Comparison of ENCODE assay signal across 21 cellular contexts in genomic region chr17:57457188-57457587, GRCh38.
DNase-seq lines count a peak whose midpoint lies in the region; ATAC-seq, FAIRE-seq and TF ChIP-seq lines count a peak whose summit lies in the region.
"Had no signal": no experiment of that assay in that cellular context is flagged by ENCODE, and none has a peak within 500 bp of the region (broad histone marks: within the 10 kb centered on the region; RNA-seq: fewer than 3 reads in every experiment).

No MANE protein-coding gene starts in this region.

- no peaks in the 10 kb centered on the region for H3K27me3 Mint-ChIP-seq in neural crest cell (ENCODE audit: low read depth)
- H3K27me3 Mint-ChIP-seq: B cell, IgD-negative memory B cell had no signal

- ATAC-seq in A549 (no peak), HG02870 (IDR thresholded peaks at IDR 0.05; ENCODE audit: unreplicated experiment) (no peak)
- ATAC-seq: CD8-positive, alpha-beta T cell had no signal

- H3K9me3 ChIP-seq in A549, result no peaks in the 10 kb centered on the region
- H3K9me3 ChIP-seq in HEK293 (ENCODE audit: control insufficient read depth, insufficient read depth, low read depth, low read length), result no peaks in the 10 kb centered on the region
- H3K9me3 ChIP-seq in OCI-LY1 (ENCODE audit: low read length), result no peaks in the 10 kb centered on the region
- H3K9me3 ChIP-seq: HAP-1 had no signal

- H3K9me3 Mint-ChIP-seq in neural crest cell, result no peaks in the 10 kb centered on the region
- H3K9me3 Mint-ChIP-seq: CD8-positive, alpha-beta T cell; HFFc6; IgD-negative memory B cell had no signal

- H3K79me2 ChIP-seq in OCI-LY1 (ENCODE audit: insufficient read depth, low read length), result peaks cover 15% of the 10 kb centered on the region; the same call in 1 of the 2 replicates

- H3K4me1 ChIP-seq in A549 (peaks cover 42% of the 10 kb centered on the region), HEK293 (ENCODE audit: control insufficient read depth, insufficient read depth, low read length) (no peaks in the 10 kb centered on the region), OCI-LY1 (ENCODE audit: insufficient read depth, low read length, severe bottlenecking) (peaks cover 76% of the 10 kb centered on the region)
- H3K4me1 ChIP-seq: HAP-1 had no signal

- peaks cover 56% of the 10 kb centered on the region for H3K4me1 Mint-ChIP-seq in neural crest cell

- peaks cover 0 to 2% of the 10 kb centered on the region in 2 experiments; a peak in 1 of 3 replicates for H3K36me3 ChIP-seq in HEK293 (ENCODE audit: control insufficient read depth in 2 of 2, insufficient read depth in 1 of 2, low read length in 2 of 2)
- H3K36me3 ChIP-seq in OCI-LY1 (ENCODE audit: insufficient read depth, low read length), result peaks cover 38% of the 10 kb centered on the region
- H3K36me3 ChIP-seq: HAP-1 had no signal

- no peaks in the 10 kb centered on the region for H3K27me3 ChIP-seq in OCI-LY1 (ENCODE audit: insufficient read depth, low read length)

- no peak overlapping the region for H3K4me3 ChIP-seq in A549
- H3K4me3 ChIP-seq in HEK293 (ENCODE audit: low read depth, low read length), result no peak overlapping the region
- H3K4me3 ChIP-seq in OCI-LY1 (ENCODE audit: low read depth, low read length, poor library complexity, severe bottlenecking), result no peak overlapping the region
- H3K4me3 ChIP-seq: HAP-1 had no signal

- CTCF ChIA-PET in A549 (lab: Yijun Ruan, JAX) (interaction anchor here (0.9 kb wide), 1 partner anchor 57 kb away, joined by 3 read pairs; no protein-coding TSS in a partner anchor), HEK293 (lab: Yijun Ruan, JAX) (interaction anchor here (0.6 kb wide), 1 partner anchor 249 kb away, joined by 3 read pairs; no protein-coding TSS in a partner anchor)

- 93% methylated on average over 2 of the region's 2 CpGs for WGBS in A549 (ENCODE audit: missing lambda C conversion rate)

- H3K27ac Mint-ChIP-seq in neural crest cell (ENCODE audit: unreplicated experiment), result peak overlapping the region; percentile 78
- H3K27ac Mint-ChIP-seq: CD8-positive, alpha-beta T cell; HFFc6; IgD-negative memory B cell had no signal

- FAIRE-seq in A549 (lab: Jason Lieb, UNC), result no peak
- FAIRE-seq: D721Med, H1 had no signal

- no peak overlapping the region for H2AFZ ChIP-seq in OCI-LY1 (ENCODE audit: low read length)

- H3F3A ChIP-seq in OCI-LY1 (ENCODE audit: insufficient read depth, low read length), result peaks cover 6% of the 10 kb centered on the region; the same call in 1 of the 2 replicates

- no peak overlapping the region for H3K4me3 Mint-ChIP-seq in neural crest cell
- H3K4me3 Mint-ChIP-seq: B cell; CD14-positive monocyte; CD8-positive, alpha-beta T cell; HFFc6; IgD-negative memory B cell had no signal

- no peak for TF ChIP-seq POLR2A in A549 (IDR thresholded peaks at IDR 0.05; ENCODE audit: low read length)

- H3K4me2 ChIP-seq in A549 (no peak overlapping the region), OCI-LY1 (ENCODE audit: low read length) (no peak overlapping the region)

- H3K36me3 Mint-ChIP-seq in neural crest cell (ENCODE audit: low read depth), result peaks cover 13% of the 10 kb centered on the region

- no peak for DNase-seq in A549 (ENCODE audit: low read depth in 1 of 2, low spot score in 1 of 2)
- DNase-seq in neural crest cell (ENCODE audit: low read depth, low spot score), result no peak
- DNase-seq in islet precursor cell, result no peak
- no peak for DNase-seq in Kasumi-1 (lab: John Stamatoyannopoulos, UW)
- DNase-seq: 8988T; ACHN; CD8-positive, alpha-beta T cell; COR-L47; DMS153; DMS79 treated with DMSO at 0.1 percent for 48 hours; GF-D8; HFFc6 had no signal

- POLR2A ChIA-PET in A549 (lab: Yijun Ruan, JAX), result no interaction called here
- POLR2A ChIA-PET in HEK293 (lab: Yijun Ruan, JAX), result no interaction called here

- H3K9me2 ChIP-seq in OCI-LY1 (ENCODE audit: low read depth, low read length), result no peaks in the 10 kb centered on the region

- TF ChIP-seq CTCF in A549 (IDR thresholded peaks at IDR 0.05), result no peak
- TF ChIP-seq CTCF in HEK293 (tag by site-specific recombination; IDR thresholded peaks at IDR 0.05), result no peak
- TF ChIP-seq CTCF in OCI-LY1 (IDR thresholded peaks at IDR 0.05; ENCODE audit: low read length), result no peak
- TF ChIP-seq CTCF in neural crest cell (conservative IDR thresholded peaks at IDR 0.05), result no peak

- peak overlapping the region; percentile 38 to 39; a peak in 4 of 6 replicates for H3K27ac ChIP-seq in A549
- H3K27ac ChIP-seq in HEK293 (ENCODE audit: extremely low read depth, low read depth, low read length), result no peak overlapping the region
- peak overlapping the region; percentile 55 for H3K27ac ChIP-seq in OCI-LY1 (ENCODE audit: low read depth, low read length, poor library complexity, severe bottlenecking)

- TF ChIP-seq EP300 in A549 (IDR thresholded peaks at IDR 0.05), result no peak

- H4K20me1 ChIP-seq in OCI-LY1 (ENCODE audit: insufficient read depth, low read length), result no peaks in the 10 kb centered on the region

- no peak for TF ChIP-seq RAD21 in A549 (conservative IDR thresholded peaks at IDR 0.05 in 1 of 2, IDR thresholded peaks at IDR 0.05 in 1 of 2)

- no peak overlapping the region for H3K9ac ChIP-seq in OCI-LY1 (ENCODE audit: low read length)

TF ChIP-seq in A549, 52 proteins besides CTCF, POLR2A, EP300 and RAD21 (continues in another document):
- TF ChIP-seq RNF2 (IDR thresholded peaks at IDR 0.05; ENCODE audit: borderline replicate concordance, low read depth) (no peak), RARB (CRISPR knock-in tag; IDR thresholded peaks at IDR 0.05) (no peak), KDM1A (IDR thresholded peaks at IDR 0.05; ENCODE audit: low read depth) (no peak), ZSCAN20 (CRISPR knock-in tag; IDR thresholded peaks at IDR 0.05) (no peak), HMGXB4 (CRISPR knock-in tag; IDR thresholded peaks at IDR 0.05; ENCODE audit: borderline replicate concordance) (no peak), FOSL2 (IDR thresholded peaks at IDR 0.05) (no peak), FOSL2 (CRISPR knock-in tag; IDR thresholded peaks at IDR 0.05) (no peak), FOSB (CRISPR knock-in tag; IDR thresholded peaks at IDR 0.05) (no peak), HOXA7 (CRISPR knock-in tag; IDR thresholded peaks at IDR 0.05) (no peak), PHF8 (IDR thresholded peaks at IDR 0.05; ENCODE audit: borderline replicate concordance, low read depth) (no peak), MAX (IDR thresholded peaks at IDR 0.05) (no peak), CHD4 (IDR thresholded peaks at IDR 0.05; ENCODE audit: borderline replicate concordance) (no peak), NR3C1 (IDR thresholded peaks at IDR 0.05) (no peak), ZNF302 (CRISPR knock-in tag; IDR thresholded peaks at IDR 0.05) (no peak), CBX2 (IDR thresholded peaks at IDR 0.05; ENCODE audit: borderline replicate concordance, low read depth) (no peak)

TF ChIP-seq in HEK293, 187 proteins besides CTCF, POLR2A, EP300 and RAD21:
- TF ChIP-seq ZNF26 (tag by site-specific recombination; IDR thresholded peaks at IDR 0.05), result no peak
- TF ChIP-seq MEIS1 (CRISPR knock-in tag; IDR thresholded peaks at IDR 0.05; ENCODE audit: borderline replicate concordance), result no peak
- no peak for TF ChIP-seq KLF17 (tag by site-specific recombination; IDR thresholded peaks at IDR 0.05)
- no peak for TF ChIP-seq ZNF433 (tag by site-specific recombination; IDR thresholded peaks at IDR 0.05; ENCODE audit: low read depth)
- TF ChIP-seq ZNF140 (tag by site-specific recombination; IDR thresholded peaks at IDR 0.05), result no peak
- no peak for TF ChIP-seq ZNF174 (tag by site-specific recombination; IDR thresholded peaks at IDR 0.05)
- no peak for TF ChIP-seq ZSCAN18 (tag by site-specific recombination; IDR thresholded peaks at IDR 0.05)
- peak; percentile 79; the same call in 1 of the 2 replicates for TF ChIP-seq ZNF239 (tag by site-specific recombination; IDR thresholded peaks at IDR 0.05)
- no peak for TF ChIP-seq ZNF776 (tag by site-specific recombination; IDR thresholded peaks at IDR 0.05; ENCODE audit: borderline replicate concordance)
TF ChIP-seq in HEK293: peak in this region for 1.
